In genomic region chr3:38960042-38960622, GRCh38 we compare ENCODE assay signal across 11 cellular contexts.
"Had no signal": no experiment of that assay in that cellular context is flagged by ENCODE, and none has a peak within 500 bp of the region (broad histone marks: within the 10 kb centered on the region; RNA-seq: fewer than 3 reads in every experiment).

No MANE protein-coding gene starts in this region.

- H3K4me3 Mint-ChIP-seq: activated naive CD4-positive, alpha-beta T cell treated with anti-CD3 and anti-CD28 coated beads, Interleukin-2, amount 10 ng/mL, durations not matched to agents 7 days and 5 days; natural killer cell treated with Interleukin-12 subunit alpha and Interleukin-12 subunit beta and Interleukin-15 and Interleukin-18, amount 100 ng/mL, for 72 hours; stimulated activated naive CD8-positive, alpha-beta T cell treated with anti-CD3 and anti-CD28 coated beads, Interleukin-15, amount 100 ng/mL, for 72 hours; T-helper 2 cell treated with Interferon-gamma antibody and Interleukin-4, amounts not matched to agents 5 μg/mL and 100 μg/mL, for 36 hours had no signal

- H3K27me3 ChIP-seq: adrenal gland, foreskin keratinocyte, right atrium auricular region, upper lobe of left lung had no signal

- H3K9me3 Mint-ChIP-seq: activated naive CD4-positive, alpha-beta T cell treated with anti-CD3 and anti-CD28 coated beads, Interleukin-2, amount 10 ng/mL, durations not matched to agents 7 days and 5 days; natural killer cell treated with Interleukin-12 subunit alpha and Interleukin-12 subunit beta and Interleukin-15 and Interleukin-18, amount 100 ng/mL, for 72 hours; stimulated activated naive CD8-positive, alpha-beta T cell treated with anti-CD3 and anti-CD28 coated beads, Interleukin-15, amount 100 ng/mL, for 72 hours; T-helper 2 cell treated with Interferon-gamma antibody and Interleukin-4, amounts not matched to agents 5 μg/mL and 100 μg/mL, for 36 hours had no signal

- ATAC-seq: activated CD4-positive, CD25-positive, alpha-beta regulatory T cell treated with anti-CD3 and anti-CD28 coated beads, Interleukin-2, amount 50 U/mL, for 24 hours; stimulated activated naive CD8-positive, alpha-beta T cell treated with anti-CD3 and anti-CD28 coated beads, Interleukin-15, amount 100 ng/mL, for 72 hours had no signal

- H3K27ac ChIP-seq: adrenal gland, foreskin keratinocyte, right atrium auricular region, upper lobe of left lung had no signal

- H3K36me3 ChIP-seq: adrenal gland, right atrium auricular region, upper lobe of left lung had no signal

- H3K4me1 Mint-ChIP-seq: activated naive CD4-positive, alpha-beta T cell treated with anti-CD3 and anti-CD28 coated beads, Interleukin-2, amount 10 ng/mL, durations not matched to agents 7 days and 5 days had no signal

- DNase-seq: activated T-cell treated with anti-CD3 and anti-CD28 coated beads, Interleukin-2, amount 50 U/mL, for 1 hour had no signal

- H3K4me3 ChIP-seq: adrenal gland, right atrium auricular region, skin epidermis, upper lobe of left lung had no signal

- H3K9me3 ChIP-seq: adrenal gland, right atrium auricular region, upper lobe of left lung had no signal

- H3K36me3 Mint-ChIP-seq: activated naive CD4-positive, alpha-beta T cell treated with anti-CD3 and anti-CD28 coated beads, Interleukin-2, amount 10 ng/mL, durations not matched to agents 7 days and 5 days; natural killer cell treated with Interleukin-12 subunit alpha and Interleukin-12 subunit beta and Interleukin-15 and Interleukin-18, amount 100 ng/mL, for 72 hours had no signal

- H3K27ac Mint-ChIP-seq: activated naive CD4-positive, alpha-beta T cell treated with anti-CD3 and anti-CD28 coated beads, Interleukin-2, amount 10 ng/mL, durations not matched to agents 7 days and 5 days; natural killer cell treated with Interleukin-12 subunit alpha and Interleukin-12 subunit beta and Interleukin-15 and Interleukin-18, amount 100 ng/mL, for 72 hours; T-helper 2 cell treated with Interferon-gamma antibody and Interleukin-4, amounts not matched to agents 5 μg/mL and 100 μg/mL, for 36 hours had no signal

- H3K27me3 Mint-ChIP-seq: stimulated activated naive CD8-positive, alpha-beta T cell treated with anti-CD3 and anti-CD28 coated beads, Interleukin-15, amount 100 ng/mL, for 72 hours had no signal
